ENCODE assay signal across 10 cellular contexts in the genomic region with DNA sequence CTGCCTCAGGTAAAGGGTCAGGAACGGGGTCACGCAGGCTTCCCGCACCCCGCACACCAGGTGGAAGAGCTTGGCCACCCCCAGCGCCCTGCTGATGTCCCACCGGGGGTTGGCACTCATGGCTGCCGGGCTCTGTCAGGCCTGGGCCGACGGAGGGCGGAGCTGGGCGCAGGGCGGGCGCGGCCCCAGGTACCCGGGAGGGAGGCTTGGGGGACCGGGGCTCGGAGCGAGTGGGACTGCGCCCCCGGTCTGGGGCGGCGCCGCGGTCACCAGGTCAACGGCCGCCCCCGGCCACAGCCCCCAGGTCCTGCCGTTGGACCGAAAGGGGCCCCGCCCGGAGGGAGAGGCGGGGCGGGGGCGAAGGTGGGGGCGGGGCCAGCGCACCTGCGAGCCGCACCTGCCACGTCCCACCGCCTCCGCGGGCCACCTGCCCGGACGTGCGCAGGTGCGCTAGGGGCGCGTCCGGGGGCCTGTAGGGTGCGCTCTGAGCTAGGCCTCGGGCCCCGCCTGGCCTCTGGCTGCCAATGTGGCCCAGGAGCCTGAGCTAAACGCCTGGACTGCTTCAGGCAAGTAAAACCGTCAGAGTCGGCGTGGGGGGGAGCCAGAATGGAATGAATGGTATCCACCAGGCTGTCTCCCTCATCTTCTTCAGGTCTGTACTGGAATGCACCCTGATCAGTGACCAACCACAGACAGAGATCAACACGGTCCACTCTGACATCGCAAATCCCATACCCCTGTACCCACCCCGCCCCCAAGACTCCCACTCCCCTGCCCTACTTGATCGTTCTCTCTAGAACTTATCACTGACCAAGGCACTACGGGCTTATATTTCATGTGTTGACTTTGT. TPM values are rescaled to one million over a fixed set of nuclear protein-coding genes. Genes with fewer than 3 reads are reported as not detected.
A peak's percentile ranks its signal among the peaks of the same experiment; 100 is the strongest.
DNase-seq lines count a peak whose midpoint lies in the region; ATAC-seq, FAIRE-seq and TF ChIP-seq lines count a peak whose summit lies in the region.
"Had no signal": no experiment of that assay in that cellular context is flagged by ENCODE, and none has a peak within 500 bp of the region (broad histone marks: within the 10 kb centered on the region; RNA-seq: fewer than 3 reads in every experiment).

MFSD6L (minus strand) TSS at position 365 of the 850 bp plus-strand sequence; CDS start at position 120, 245 bp downstream.

- TF ChIP-seq RAD21 in GM12878 (IDR thresholded peaks at IDR 0.05; ENCODE audit: insufficient read depth, low read depth, low read length) = no peak

- H3K4me1 ChIP-seq in GM12878 (ENCODE audit: control insufficient read depth, insufficient read depth, low read length) (no peaks in the 10 kb centered on the region), suprapubic skin (peaks cover 12% of the 10 kb centered on the region)
- H3K4me1 ChIP-seq: SJCRH30 had no signal

- in situ Hi-C loops in GM12878 (cut with MboI) = no loop called here
- in situ Hi-C loops in GM13977 (cut with MboI; ENCODE audit: low pct_unique_long_range_greater_than_20kb, low sequenced_read_pairs, unreplicated experiment) = no loop called here

- TF ChIP-seq EP300 in GM12878 (IDR thresholded peaks at IDR 0.05; ENCODE audit: borderline replicate concordance in 1 of 2, control insufficient read depth in 1 of 2, low read depth in 2 of 2, low read length in 2 of 2) = no peak
- no peak for TF ChIP-seq EP300 in suprapubic skin (IDR thresholded peaks at IDR 0.05)

- no peaks in the 10 kb centered on the region for H4K20me1 ChIP-seq in GM12878 (ENCODE audit: control insufficient read depth, insufficient read depth)

- no peaks in the 10 kb centered on the region for H3K79me2 ChIP-seq in GM12878 (ENCODE audit: control insufficient read depth, insufficient read depth, low read length)

- ATAC-seq in activated CD8-positive, alpha-beta T cell treated with anti-CD3 and anti-CD28 coated beads for 36 hours = no peak
- ATAC-seq in activated CD8-positive, alpha-beta T cell treated with anti-CD3 and anti-CD28 coated beads, Interleukin-2, amount 10 ng/mL, durations not matched to agents 7 days and 5 days = no peak
- no peak for ATAC-seq in GM12878
- no peak for ATAC-seq in effector memory CD8-positive, alpha-beta T cell (replicated peaks)
- ATAC-seq in activated T-cell treated with anti-CD3 and anti-CD28 coated beads, Interleukin-2, amount 50 U/mL, for 72 hours (replicated peaks in 1 of 2) = no peak

- H3K27ac Mint-ChIP-seq in activated CD8-positive, alpha-beta T cell treated with anti-CD3 and anti-CD28 coated beads for 36 hours = no peak within 1 kb of the TSS
- H3K27ac Mint-ChIP-seq in activated CD8-positive, alpha-beta T cell treated with anti-CD3 and anti-CD28 coated beads, Interleukin-2, amount 10 ng/mL, durations not matched to agents 7 days and 5 days = no peak within 1 kb of the TSS
- no peak within 1 kb of the TSS for H3K27ac Mint-ChIP-seq in effector memory CD8-positive, alpha-beta T cell
- H3K27ac Mint-ChIP-seq in activated T-cell treated with anti-CD3 and anti-CD28 coated beads, Interleukin-2, amount 50 U/mL, for 72 hours = no peak within 1 kb of the TSS

- SMC1A ChIA-PET in GM12878 (lab: Charles Lee; ENCODE audit: uncharacterized antibody, unreplicated experiment) = interaction anchor here (1.0 to 2.1 kb wide), 3 partner anchors 12 to 197 kb away, joined by 3 to 5 read pairs (median 3); no protein-coding TSS in a partner anchor

- H3K9ac ChIP-seq in GM12878 (ENCODE audit: control insufficient read depth, insufficient read depth, low read length) = no peak within 1 kb of the TSS

- intact Hi-C loops in activated CD8-positive, alpha-beta T cell treated with anti-CD3 and anti-CD28 coated beads for 36 hours (cut with micrococcal nuclease) = no loop called here
- intact Hi-C loops in GM12878 (cut with micrococcal nuclease; ENCODE audit: unreplicated experiment) = no loop called here

- no peaks in the 10 kb centered on the region for H3K9me3 Mint-ChIP-seq in activated CD8-positive, alpha-beta T cell treated with anti-CD3 and anti-CD28 coated beads for 36 hours
- H3K9me3 Mint-ChIP-seq in activated CD8-positive, alpha-beta T cell treated with anti-CD3 and anti-CD28 coated beads, Interleukin-2, amount 10 ng/mL, durations not matched to agents 7 days and 5 days (ENCODE audit: insufficient read depth) = no peaks in the 10 kb centered on the region
- no peaks in the 10 kb centered on the region for H3K9me3 Mint-ChIP-seq in effector memory CD8-positive, alpha-beta T cell
- no peaks in the 10 kb centered on the region for H3K9me3 Mint-ChIP-seq in activated T-cell treated with anti-CD3 and anti-CD28 coated beads, Interleukin-2, amount 50 U/mL, for 72 hours

- H3K4me3 ChIP-seq in GM12878 (no peak within 1 kb of the TSS), suprapubic skin (peak within 1 kb of the TSS; percentile 40)
- H3K4me3 ChIP-seq: SJCRH30 had no signal

- no peak within 1 kb of the TSS for H2AFZ ChIP-seq in GM12878 (ENCODE audit: control insufficient read depth, low read depth, low read length)

- CTCF ChIA-PET in activated CD8-positive, alpha-beta T cell treated with anti-CD3 and anti-CD28 coated beads for 36 hours (lab: Charles Lee) = interaction anchor here (1.0 to 4.0 kb wide), 8 partner anchors 14 to 199 kb away, joined by 3 to 20 read pairs (median 6); no protein-coding TSS in a partner anchor
- CTCF ChIA-PET in activated CD8-positive, alpha-beta T cell treated with anti-CD3 and anti-CD28 coated beads, Interleukin-2, amount 10 ng/mL, durations not matched to agents 7 days and 5 days (lab: Charles Lee) = interaction anchor here (0.7 to 1.7 kb wide), 4 partner anchors 13 to 199 kb away, joined by 3 to 9 read pairs (median 4); no protein-coding TSS in a partner anchor
- CTCF ChIA-PET in GM12878 (lab: Yijun Ruan, JAX) = interaction anchor here (1.5 to 1.9 kb wide), 2 partner anchors 12 to 14 kb away, joined by 4 to 9 read pairs; no protein-coding TSS in a partner anchor

- H3K27me3 ChIP-seq in GM12878 (replicated peaks in 1 of 2; ENCODE audit: control insufficient read depth in 2 of 2, insufficient read depth in 2 of 2, low read length in 1 of 2) (no peaks in the 10 kb centered on the region), suprapubic skin (peaks cover 29% of the 10 kb centered on the region)
- H3K27me3 ChIP-seq: SJCRH30 had no signal

- 74% methylated on average over 34 of the region's 61 CpGs for WGBS in GM12878 (ENCODE audit: insufficient coverage, insufficient replicate concordance, low lambda C conversion rate, missing lambda C conversion rate)
- WGBS in suprapubic skin = 59% methylated on average over 5 of the region's 61 CpGs

- RAD21 ChIA-PET in GM12878 (lab: Charles Lee; ENCODE audit: unreplicated experiment) = interaction anchor here (0.6 kb wide), 1 partner anchor 44 kb away, joined by 3 read pairs; no protein-coding TSS in a partner anchor

- H3K27me3 Mint-ChIP-seq in activated CD8-positive, alpha-beta T cell treated with anti-CD3 and anti-CD28 coated beads for 36 hours = no peaks in the 10 kb centered on the region
- no peaks in the 10 kb centered on the region for H3K27me3 Mint-ChIP-seq in activated CD8-positive, alpha-beta T cell treated with anti-CD3 and anti-CD28 coated beads, Interleukin-2, amount 10 ng/mL, durations not matched to agents 7 days and 5 days (ENCODE audit: low read depth)
- peaks cover 6 to 8% of the 10 kb centered on the region in 2 donors for H3K27me3 Mint-ChIP-seq in effector memory CD8-positive, alpha-beta T cell
- H3K27me3 Mint-ChIP-seq in activated T-cell treated with anti-CD3 and anti-CD28 coated beads, Interleukin-2, amount 50 U/mL, for 72 hours (ENCODE audit: low read depth) = no peaks in the 10 kb centered on the region

- no peak within 1 kb of the TSS for H3K27ac ChIP-seq in GM12878 (ENCODE audit: control insufficient read depth, insufficient read depth)
- H3K27ac ChIP-seq in suprapubic skin = no peak within 1 kb of the TSS
- H3K27ac ChIP-seq: SJCRH30 had no signal

- DNase-seq in activated CD8-positive, alpha-beta T cell treated with anti-CD3 and anti-CD28 coated beads for 36 hours = peak; percentile 28
- DNase-seq in activated CD8-positive, alpha-beta T cell treated with anti-CD3 and anti-CD28 coated beads, Interleukin-2, amount 10 ng/mL, durations not matched to agents 7 days and 5 days = no peak
- DNase-seq in GM12878 (ENCODE audit: low read depth, low spot score) (no peak), islet precursor cell (peak; percentile 95), suprapubic skin (ENCODE audit: low spot score in 2 of 2) (no peak), GM13977 (ENCODE audit: low spot score) (no peak)
- DNase-seq in effector memory CD8-positive, alpha-beta T cell = no peak
- DNase-seq in activated T-cell treated with anti-CD3 and anti-CD28 coated beads, Interleukin-2, amount 50 U/mL, for 72 hours = no peak
- DNase-seq: SJCRH30 had no signal

- no TSS peak for BruUV-seq in GM12878 (replicated peaks; lab: Mats Ljungman, UMichigan)

- peak; percentile 14 for TF ChIP-seq CTCF in activated CD8-positive, alpha-beta T cell treated with anti-CD3 and anti-CD28 coated beads for 36 hours (IDR thresholded peaks at IDR 0.05)
- no peak for TF ChIP-seq CTCF in GM12878 (IDR thresholded peaks at IDR 0.05 in 2 of 3, conservative IDR thresholded peaks at IDR 0.05 in 1 of 3; ENCODE audit: control insufficient read depth in 2 of 3, extremely low read depth in 1 of 3, insufficient read depth in 1 of 3, low read depth in 3 of 3, low read length in 3 of 3)
- TF ChIP-seq CTCF in suprapubic skin (IDR thresholded peaks at IDR 0.05) = no peak
- TF ChIP-seq CTCF in GM13977 (IDR thresholded peaks at IDR 0.05; ENCODE audit: extremely low read depth, insufficient read depth, missing control alignments) = no peak

- POLR2A ChIA-PET in activated CD8-positive, alpha-beta T cell treated with anti-CD3 and anti-CD28 coated beads for 36 hours (lab: Charles Lee) = no interaction called here
- POLR2A ChIA-PET in activated CD8-positive, alpha-beta T cell treated with anti-CD3 and anti-CD28 coated beads, Interleukin-2, amount 10 ng/mL, durations not matched to agents 7 days and 5 days (lab: Charles Lee) = no interaction called here
- POLR2A ChIA-PET in GM12878 (lab: Charles Lee) = interaction anchor here (0.6 kb wide), 3 partner anchors 9 to 28 kb away, joined by 3 read pairs; no protein-coding TSS in a partner anchor

- no peak within 1 kb of the TSS for H3K4me2 ChIP-seq in GM12878 (ENCODE audit: control insufficient read depth, insufficient read depth)

- no peak within 1 kb of the TSS for H3K4me3 Mint-ChIP-seq in activated CD8-positive, alpha-beta T cell treated with anti-CD3 and anti-CD28 coated beads for 36 hours
- no peak within 1 kb of the TSS for H3K4me3 Mint-ChIP-seq in activated CD8-positive, alpha-beta T cell treated with anti-CD3 and anti-CD28 coated beads, Interleukin-2, amount 10 ng/mL, durations not matched to agents 7 days and 5 days
- no peak within 1 kb of the TSS for H3K4me3 Mint-ChIP-seq in effector memory CD8-positive, alpha-beta T cell
- H3K4me3 Mint-ChIP-seq in activated T-cell treated with anti-CD3 and anti-CD28 coated beads, Interleukin-2, amount 50 U/mL, for 72 hours = no peak within 1 kb of the TSS

- H3K36me3 Mint-ChIP-seq in activated CD8-positive, alpha-beta T cell treated with anti-CD3 and anti-CD28 coated beads for 36 hours (ENCODE audit: low read depth) = no peaks in the 10 kb centered on the region
- H3K36me3 Mint-ChIP-seq in activated CD8-positive, alpha-beta T cell treated with anti-CD3 and anti-CD28 coated beads, Interleukin-2, amount 10 ng/mL, durations not matched to agents 7 days and 5 days (ENCODE audit: low read depth) = peaks cover 19% of the 10 kb centered on the region
- H3K36me3 Mint-ChIP-seq in effector memory CD8-positive, alpha-beta T cell (ENCODE audit: insufficient read depth) = no peaks in the 10 kb centered on the region
- no peaks in the 10 kb centered on the region for H3K36me3 Mint-ChIP-seq in activated T-cell treated with anti-CD3 and anti-CD28 coated beads, Interleukin-2, amount 50 U/mL, for 72 hours (ENCODE audit: insufficient read depth in 2 of 2)

- H3K4me1 Mint-ChIP-seq in activated CD8-positive, alpha-beta T cell treated with anti-CD3 and anti-CD28 coated beads for 36 hours (ENCODE audit: low read depth) = no peaks in the 10 kb centered on the region
- H3K4me1 Mint-ChIP-seq in activated CD8-positive, alpha-beta T cell treated with anti-CD3 and anti-CD28 coated beads, Interleukin-2, amount 10 ng/mL, durations not matched to agents 7 days and 5 days (ENCODE audit: low read depth) = no peaks in the 10 kb centered on the region
- no peaks in the 10 kb centered on the region for H3K4me1 Mint-ChIP-seq in effector memory CD8-positive, alpha-beta T cell (ENCODE audit: low read depth in 2 of 2)
- no peaks in the 10 kb centered on the region for H3K4me1 Mint-ChIP-seq in activated T-cell treated with anti-CD3 and anti-CD28 coated beads, Interleukin-2, amount 50 U/mL, for 72 hours (ENCODE audit: low read depth)

- H3K36me3 ChIP-seq in GM12878 (ENCODE audit: control insufficient read depth in 2 of 2, insufficient read depth in 2 of 2, low read length in 1 of 2) = peaks cover 34 to 35% of the 10 kb centered on the region in 2 experiments
- H3K36me3 ChIP-seq in suprapubic skin = no peaks in the 10 kb centered on the region
- H3K36me3 ChIP-seq: SJCRH30 had no signal

- H3K9me3 ChIP-seq in GM12878 (replicated peaks; ENCODE audit: control insufficient read depth, insufficient read depth, low read length) (no peaks in the 10 kb centered on the region), suprapubic skin (no peaks in the 10 kb centered on the region)
- H3K9me3 ChIP-seq: SJCRH30 had no signal

- no peak for FAIRE-seq in GM12878 (lab: Jason Lieb, UNC)

- TF ChIP-seq POLR2A in GM12878 (IDR thresholded peaks at IDR 0.05; ENCODE audit: low read depth, low read length) (peak; percentile 12; the same call in 1 of the 2 replicates), suprapubic skin (IDR thresholded peaks at IDR 0.05) (no peak)

RNA-seq across cellular contexts. Expression of gene MFSD6L, which starts in this region (rescaled TPM):
- under 1 TPM; 0.20 to 0.22 TPM for total RNA-seq in activated CD8-positive, alpha-beta T cell treated with anti-CD3 and anti-CD28 coated beads for 36 hours
- total RNA-seq in activated CD8-positive, alpha-beta T cell treated with anti-CD3 and anti-CD28 coated beads, Interleukin-2, amount 10 ng/mL, durations not matched to agents 7 days and 5 days = 1 to 10 TPM; 1.4 to 1.5 TPM
- 51.1 and 52.2 TPM in 2 replicates for total RNA-seq in GM12878 (2013; cell fraction: nucleolus; rRNA removed)
- 1.5 and 1.8 TPM in 2 replicates for total RNA-seq in GM12878 (2014; rRNA removed)
- total RNA-seq in GM12878 (2014; rRNA removed; fragmentation: Illumina TruSeq; extraction: Trizol) = 1.3 and 1.4 TPM in 2 replicates
- total RNA-seq in GM12878 (2021) = 2.8 and 3.1 TPM in 2 replicates
- 1.3 TPM for polyA plus RNA-seq in GM12878 (2011; ENCODE audit: low read depth)
- 0.76 and 1.2 TPM in 2 replicates for polyA plus RNA-seq in GM12878 (2011; rRNA removed)
- 1.1 and 1.5 TPM in 2 replicates for polyA plus RNA-seq in GM12878 (2011; cell fraction: cytosol; rRNA removed)
- 8.7 and 9.7 TPM in 2 replicates for polyA plus RNA-seq in GM12878 (2011; cell fraction: nucleus; rRNA removed)
- 2.2 and 2.5 TPM in 2 replicates for polyA plus RNA-seq in GM12878 (2012)
- polyA plus RNA-seq in GM12878 (2014; fragmentation: Illumina TruSeq; extraction: Trizol) = 0.33 and 0.94 TPM in 2 replicates
- under 1 TPM; 0.39 to 0.49 TPM for polyA plus RNA-seq in GM12878 (2014; fragmentation: Nextera tagmentation; extraction: Ambion mirVana)
- 1.9 and 2.5 TPM in 2 replicates for polyA plus RNA-seq in GM12878 (2014; rRNA removed)
- polyA plus RNA-seq in GM12878 (2016; fragmentation: Nextera tagmentation; extraction: Ambion mirVana) = under 1 TPM; 0.40 to 0.67 TPM
- polyA minus RNA-seq in GM12878 (2011; rRNA and poly(A)+ RNA removed) = 2.9 and 6.6 TPM in 2 replicates
- polyA minus RNA-seq in GM12878 (2011; cell fraction: cytosol; rRNA and poly(A)+ RNA removed) = 0.83 TPM in 1 of 2 replicates, not detected in the other
- polyA minus RNA-seq in GM12878 (2011; cell fraction: nucleus; rRNA and poly(A)+ RNA removed) = 5.7 and 12.0 TPM in 2 replicates
- 1 to 10 TPM in 1 of 4 donors, under 1 TPM in 3; 0.26 to 1.0 (median 0.65) TPM for total RNA-seq in suprapubic skin
- total RNA-seq in activated T-cell treated with anti-CD3 and anti-CD28 coated beads, Interleukin-2, amount 50 U/mL, for 72 hours = under 1 TPM; 0.10 to 0.14 TPM
- total RNA-seq: epithelial cell of proximal tubule, SJCRH30 had no signal

Comparison
In these comparisons a context has a peak if more than half of its experiments do, and no peak if none do; other contexts are left out.
1. Peak in DNase-seq in activated CD8-positive, alpha-beta T cell treated with anti-CD3 and anti-CD28 coated beads for 36 hours; RNA of the gene not detected or under 1 TPM.